In the genomic region with DNA sequence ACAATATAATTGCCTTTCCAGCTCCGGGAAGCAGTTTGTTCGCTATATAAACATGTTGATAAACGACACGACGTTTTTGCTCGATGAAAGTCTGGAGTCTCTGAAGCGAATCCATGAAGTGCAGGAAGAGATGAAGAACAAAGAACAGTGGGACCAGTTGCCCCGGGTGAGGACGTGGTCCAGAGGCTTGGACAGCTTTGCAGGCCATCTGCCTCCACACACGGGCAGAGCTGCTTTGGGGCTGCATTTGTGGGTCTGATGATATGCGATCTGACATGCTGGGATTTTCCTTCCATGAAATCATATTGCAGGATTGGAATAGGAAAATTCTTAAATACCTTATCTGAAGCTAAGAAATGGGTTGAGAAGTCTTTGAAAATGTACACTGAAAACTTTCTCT, we compare ENCODE assay signal across 10 cellular contexts. TPM values are rescaled to one million over a fixed set of nuclear protein-coding genes. Genes with fewer than 3 reads are reported as not detected.
DNase-seq lines count a peak whose midpoint lies in the region; ATAC-seq and TF ChIP-seq lines count a peak whose summit lies in the region.
"Had no signal": no experiment of that assay in that cellular context is flagged by ENCODE, and none has a peak within 500 bp of the region (broad histone marks: within the 10 kb centered on the region; RNA-seq: fewer than 3 reads in every experiment).

No MANE protein-coding gene starts in this region.

- TF ChIP-seq POLR2A in body of pancreas (IDR thresholded peaks at IDR 0.05) = no peak

- H3K4me3 ChIP-seq in BE2C (ENCODE audit: low read depth, low read length) = no peak overlapping the region
- H3K4me3 ChIP-seq in body of pancreas = no peak overlapping the region
- no peak overlapping the region for H3K4me3 ChIP-seq in right cardiac atrium (ENCODE audit: low read length)
- no peak overlapping the region for H3K4me3 ChIP-seq in psoas muscle

- no peaks in the 10 kb centered on the region; the same call in 1 of the 2 replicates for H3K4me1 ChIP-seq in BE2C
- peaks cover 20% of the 10 kb centered on the region for H3K4me1 ChIP-seq in body of pancreas
- H3K4me1 ChIP-seq in right cardiac atrium (ENCODE audit: control insufficient read depth, insufficient read depth, low read length) = peaks cover 2% of the 10 kb centered on the region
- peaks cover 23% of the 10 kb centered on the region for H3K4me1 ChIP-seq in psoas muscle

- H3K27me3 ChIP-seq in BE2C (no peaks in the 10 kb centered on the region), body of pancreas (no peaks in the 10 kb centered on the region), right cardiac atrium (ENCODE audit: control insufficient read depth, insufficient read depth) (no peaks in the 10 kb centered on the region), psoas muscle (ENCODE audit: insufficient read depth in 3 of 3, low read length in 2 of 3) (no peaks in the 10 kb centered on the region)

- DNase-seq in BE2C (peak; percentile 20), body of pancreas (no peak), right cardiac atrium (no peak), psoas muscle (no peak), glomerular visceral epithelial cell (ENCODE audit: extremely low spot score) (no peak), GM03348 (ENCODE audit: low spot score) (no peak), NCI-H526 (lab: John Stamatoyannopoulos, UW) (no peak)
- DNase-seq: activated naive CD4-positive, alpha-beta T cell treated with Interleukin-2 at 50 U/mL for 16 hours had no signal

- no peaks in the 10 kb centered on the region for H3K36me3 ChIP-seq in BE2C
- peaks cover 0 to 3% of the 10 kb centered on the region in 2 donors for H3K36me3 ChIP-seq in body of pancreas (replicated peaks in 1 of 2; ENCODE audit: insufficient read depth in 1 of 2, low read depth in 2 of 2)
- H3K36me3 ChIP-seq in psoas muscle (ENCODE audit: insufficient read depth in 1 of 2, low read depth in 1 of 2) = peaks cover 6 to 55% of the 10 kb centered on the region in 2 donors

- H3K9me3 ChIP-seq in BE2C = no peaks in the 10 kb centered on the region
- no peaks in the 10 kb centered on the region for H3K9me3 ChIP-seq in body of pancreas
- H3K9me3 ChIP-seq in right cardiac atrium (ENCODE audit: control insufficient read depth, low read length) = no peaks in the 10 kb centered on the region
- no peaks in the 10 kb centered on the region for H3K9me3 ChIP-seq in psoas muscle

- no peak for ATAC-seq in body of pancreas
- no peak for ATAC-seq in right cardiac atrium
- ATAC-seq in psoas muscle = peak; percentile 30 to 50 (median 42)
- no peak for ATAC-seq in GM18517 (IDR thresholded peaks at IDR 0.05; ENCODE audit: unreplicated experiment)
- ATAC-seq: natural killer cell treated with Interleukin-12 subunit alpha and Interleukin-12 subunit beta and Interleukin-15 and Interleukin-18, amount 100 ng/mL, for 72 hours had no signal

- intact Hi-C loops in body of pancreas (cut with DNase I) (no loop called here), right cardiac atrium (cut with DNase I) (no loop called here), psoas muscle (cut with DNase I) (loop anchor here in 1 of 2 donors (5.0 kb wide), 1 partner anchor 46 kb away; no protein-coding TSS in a partner anchor)

- TF ChIP-seq CTCF in BE2C (IDR thresholded peaks at IDR 0.05; ENCODE audit: low read depth, low read length) (no peak), body of pancreas (IDR thresholded peaks at IDR 0.05) (no peak), psoas muscle (IDR thresholded peaks at IDR 0.05) (no peak)

- 59 to 78% methylated on average over 11 of the region's 11 CpGs for WGBS in body of pancreas, 2 donors
- WGBS in right cardiac atrium = 76% methylated on average over 11 of the region's 11 CpGs
- WGBS in psoas muscle, 3 donors = 48 to 64% (median 50%) methylated on average over 11 of the region's 11 CpGs

- H3K27ac ChIP-seq in body of pancreas (peak overlapping the region in 3 of 4 donors; percentile 7 to 67 (median 63)), right cardiac atrium (ENCODE audit: low read length) (peak overlapping the region; percentile 83), psoas muscle (peak overlapping the region; percentile 86)

RNA-seq across cellular contexts. Expression of a gene that starts 49.2 kb away (rescaled TPM):
- 16.1 TPM for polyA plus RNA-seq in BE2C (2012; ENCODE audit: insufficient read depth, insufficient read length, low read depth)
- total RNA-seq in body of pancreas = 10 to 100 TPM; 39.2 to 46.8 TPM
- 10 to 100 TPM; 62.1 to 67.9 (median 63.6) TPM for total RNA-seq in right cardiac atrium
- polyA plus RNA-seq in right cardiac atrium = 23.8 TPM
- 100 to 1,000 TPM; 221 to 391 (median 338) TPM for total RNA-seq in psoas muscle
- 100 to 1,000 TPM in 2 of 3 donors, 10 to 100 TPM in 1; 31.8 to 332 (median 105) TPM for polyA plus RNA-seq in psoas muscle

Comparison
In these comparisons a context has a peak if more than half of its experiments do, and no peak if none do; other contexts are left out.
1. ATAC-seq: peak in psoas muscle (4 of 4); none in body of pancreas (single experiment), right cardiac atrium (0 of 2) and GM18517 (single experiment).
2. Peak in every context shown above with its lines, with median percentiles within 50 percentile points of each other: H3K27ac ChIP-seq.